9 cellular contexts compared by ENCODE assay signal in genomic region chr17:559699-560378, GRCh38.
DNase-seq lines count a peak whose midpoint lies in the region; ATAC-seq, FAIRE-seq and TF ChIP-seq lines count a peak whose summit lies in the region.
"Had no signal": no experiment of that assay in that cellular context is flagged by ENCODE, and none has a peak within 500 bp of the region (broad histone marks: within the 10 kb centered on the region; RNA-seq: fewer than 3 reads in every experiment).

No MANE protein-coding gene starts in this region.

- no peaks in the 10 kb centered on the region for H3K9me3 Mint-ChIP-seq in astrocyte (ENCODE audit: unreplicated experiment)
- H3K9me3 Mint-ChIP-seq in stimulated activated naive CD8-positive, alpha-beta T cell treated with anti-CD3 and anti-CD28 coated beads, Interleukin-15, amount 100 ng/mL, for 72 hours: no peaks in the 10 kb centered on the region

- H3K36me3 Mint-ChIP-seq in astrocyte (ENCODE audit: low read depth, unreplicated experiment): peaks cover 12% of the 10 kb centered on the region

- peak; percentile 84 for FAIRE-seq in astrocyte (lab: Jason Lieb, UNC)
- FAIRE-seq: GM18507 had no signal

- H3K79me2 ChIP-seq in astrocyte (ENCODE audit: insufficient read depth, low read length): no peaks in the 10 kb centered on the region

- H3K4me1 ChIP-seq in astrocyte (ENCODE audit: insufficient read depth, low read length) (peaks cover 40% of the 10 kb centered on the region), right atrium auricular region (peaks cover 0 to 35% of the 10 kb centered on the region in 2 donors)

- no peak overlapping the region for H3K4me3 Mint-ChIP-seq in astrocyte (ENCODE audit: unreplicated experiment)
- H3K4me3 Mint-ChIP-seq in stimulated activated naive CD8-positive, alpha-beta T cell treated with anti-CD3 and anti-CD28 coated beads, Interleukin-15, amount 100 ng/mL, for 72 hours: no peak overlapping the region

- peak overlapping the region; percentile 64 for H3K9ac ChIP-seq in astrocyte (ENCODE audit: low read length)

- peak overlapping the region; percentile 92 for H3K27ac Mint-ChIP-seq in astrocyte (ENCODE audit: unreplicated experiment)
- H3K27ac Mint-ChIP-seq in stimulated activated naive CD8-positive, alpha-beta T cell treated with anti-CD3 and anti-CD28 coated beads, Interleukin-15, amount 100 ng/mL, for 72 hours: peak overlapping the region; percentile 20 to 59

- TF ChIP-seq POLR2A in GM18505 (IDR thresholded peaks at IDR 0.05; ENCODE audit: borderline replicate concordance, extremely low read depth, insufficient read depth, insufficient read length): no peak

- peaks cover 5% of the 10 kb centered on the region for H3K36me3 ChIP-seq in astrocyte (ENCODE audit: insufficient read depth, low read length)
- peaks cover 24% of the 10 kb centered on the region for H3K36me3 ChIP-seq in right atrium auricular region

- H3K27ac ChIP-seq in astrocyte (ENCODE audit: low read depth, low read length) (peak overlapping the region; percentile 90), right atrium auricular region (peak overlapping the region; percentile 84 to 86)

- H3K9me3 ChIP-seq in astrocyte (ENCODE audit: insufficient read depth, low read depth, low read length): no peaks in the 10 kb centered on the region
- H3K9me3 ChIP-seq in right atrium auricular region: no peaks in the 10 kb centered on the region

- H3K4me2 ChIP-seq in astrocyte (ENCODE audit: low read length): peak overlapping the region; percentile 71

- peaks cover 39% of the 10 kb centered on the region for H3K4me1 Mint-ChIP-seq in astrocyte (ENCODE audit: low read depth, unreplicated experiment)
- H3K4me1 Mint-ChIP-seq in stimulated activated naive CD8-positive, alpha-beta T cell treated with anti-CD3 and anti-CD28 coated beads, Interleukin-15, amount 100 ng/mL, for 72 hours: peaks cover 9% of the 10 kb centered on the region

- ATAC-seq in stimulated activated naive CD8-positive, alpha-beta T cell treated with anti-CD3 and anti-CD28 coated beads, Interleukin-15, amount 100 ng/mL, for 72 hours: no peak
- ATAC-seq in HG02571 (IDR thresholded peaks at IDR 0.05; ENCODE audit: unreplicated experiment) (no peak), GM18498 (IDR thresholded peaks at IDR 0.05; ENCODE audit: unreplicated experiment) (no peak), GM18505 (IDR thresholded peaks at IDR 0.05; ENCODE audit: unreplicated experiment) (no peak)

- DNase-seq in HK-2 (ENCODE audit: unreplicated experiment) (peak; percentile 46), astrocyte (ENCODE audit: low read depth) (peak; percentile 91), right atrium auricular region (ENCODE audit: low spot score) (peak; percentile 79), NCI-H1436 treated with DMSO at 0.1 percent for 48 hours (lab: John Stamatoyannopoulos, UW) (no peak)
- no peak for DNase-seq in stimulated activated naive CD8-positive, alpha-beta T cell treated with anti-CD3 and anti-CD28 coated beads, Interleukin-15, amount 100 ng/mL, for 72 hours

- no peaks in the 10 kb centered on the region for H3K27me3 Mint-ChIP-seq in astrocyte (ENCODE audit: low read depth, unreplicated experiment)
- no peaks in the 10 kb centered on the region for H3K27me3 Mint-ChIP-seq in stimulated activated naive CD8-positive, alpha-beta T cell treated with anti-CD3 and anti-CD28 coated beads, Interleukin-15, amount 100 ng/mL, for 72 hours

- H3K4me3 ChIP-seq in astrocyte (ENCODE audit: insufficient read depth, low read depth, low read length) (peak overlapping the region; percentile 10), right atrium auricular region (no peak overlapping the region)

- H4K20me1 ChIP-seq in astrocyte (ENCODE audit: insufficient read depth, low read length): no peaks in the 10 kb centered on the region

- TF ChIP-seq CTCF in astrocyte (IDR thresholded peaks at IDR 0.05; ENCODE audit: insufficient read depth, low read depth, low read length) (no peak), right atrium auricular region (IDR thresholded peaks at IDR 0.05) (no peak)

- H2AFZ ChIP-seq in astrocyte (ENCODE audit: low read depth, low read length): no peak overlapping the region

- no peaks in the 10 kb centered on the region for H3K27me3 ChIP-seq in astrocyte (ENCODE audit: insufficient read depth, low read length)
- no peaks in the 10 kb centered on the region for H3K27me3 ChIP-seq in right atrium auricular region

Comparison
In these comparisons a context has a peak if more than half of its experiments do, and no peak if none do; other contexts are left out.
1. DNase-seq: peak in HK-2 (single experiment), astrocyte (single experiment) and right atrium auricular region (single experiment); none in stimulated activated naive CD8-positive, alpha-beta T cell treated with anti-CD3 and anti-CD28 coated beads, Interleukin-15, amount 100 ng/mL, for 72 hours (0 of 2) and NCI-H1436 treated with DMSO at 0.1 percent for 48 hours (single experiment).